Comparison of ENCODE assay signal across 2 cellular contexts in genomic region chr20:37564016-37564387, GRCh38.
TF ChIP-seq lines count a peak whose summit lies in the region.

No MANE protein-coding gene starts in this region.

TF ChIP-seq in IMR-90, 13 proteins besides CTCF, POLR2A, EP300 and RAD21:
- TF ChIP-seq SMC3 (IDR thresholded peaks at IDR 0.05; ENCODE audit: low read depth, low read length) (no peak), NFE2L2 (IDR thresholded peaks at IDR 0.05; ENCODE audit: low read depth, low read length) (no peak), CEBPB (IDR thresholded peaks at IDR 0.05; ENCODE audit: low read depth, low read length) (no peak), MAZ (IDR thresholded peaks at IDR 0.05; ENCODE audit: borderline replicate concordance, low read depth, low read length) (no peak), RFX5 (IDR thresholded peaks at IDR 0.05; ENCODE audit: low read depth, low read length) (no peak), MXI1 (IDR thresholded peaks at IDR 0.05; ENCODE audit: borderline replicate concordance, low read depth, low read length) (no peak), RCOR1 (IDR thresholded peaks at IDR 0.05; ENCODE audit: insufficient replicate concordance, low read length) (no peak), BHLHE40 (IDR thresholded peaks at IDR 0.05; ENCODE audit: low read depth, low read length) (no peak), FOS (IDR thresholded peaks at IDR 0.05; ENCODE audit: low read depth, low read length) (no peak), USF2 (IDR thresholded peaks at IDR 0.05; ENCODE audit: low read depth, low read length) (no peak), MAFK (IDR thresholded peaks at IDR 0.05; ENCODE audit: low read depth, low read length) (no peak), CHD1 (IDR thresholded peaks at IDR 0.05; ENCODE audit: low read depth, low read length) (no peak)
- TF ChIP-seq, protein P1, sequence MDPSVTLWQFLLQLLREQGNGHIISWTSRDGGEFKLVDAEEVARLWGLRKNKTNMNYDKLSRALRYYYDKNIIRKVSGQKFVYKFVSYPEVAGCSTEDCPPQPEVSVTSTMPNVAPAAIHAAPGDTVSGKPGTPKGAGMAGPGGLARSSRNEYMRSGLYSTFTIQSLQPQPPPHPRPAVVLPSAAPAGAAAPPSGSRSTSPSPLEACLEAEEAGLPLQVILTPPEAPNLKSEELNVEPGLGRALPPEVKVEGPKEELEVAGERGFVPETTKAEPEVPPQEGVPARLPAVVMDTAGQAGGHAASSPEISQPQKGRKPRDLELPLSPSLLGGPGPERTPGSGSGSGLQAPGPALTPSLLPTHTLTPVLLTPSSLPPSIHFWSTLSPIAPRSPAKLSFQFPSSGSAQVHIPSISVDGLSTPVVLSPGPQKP (IDR thresholded peaks at IDR 0.05; ENCODE audit: borderline replicate concordance, low read depth, low read length): no peak
TF ChIP-seq in IMR-90: peak in this region for 0.

TF ChIP-seq in GM12878, 131 proteins besides CTCF, POLR2A, EP300 and RAD21:
- TF ChIP-seq EZH2 (IDR thresholded peaks at IDR 0.05; ENCODE audit: borderline replicate concordance, control insufficient read depth, low read depth, low read length) (no peak), CBX5 (IDR thresholded peaks at IDR 0.05; ENCODE audit: low read depth) (no peak), EED (IDR thresholded peaks at IDR 0.05; ENCODE audit: low read depth) (no peak), ETV6 (conservative IDR thresholded peaks at IDR 0.05 in 1 of 2, IDR thresholded peaks at IDR 0.05 in 1 of 2; ENCODE audit: borderline replicate concordance in 1 of 2, low read depth in 1 of 2) (no peak), SMAD5 (IDR thresholded peaks at IDR 0.05; ENCODE audit: low read depth) (no peak), EGR1 (IDR thresholded peaks at IDR 0.05; ENCODE audit: borderline replicate concordance in 1 of 2, low read depth in 2 of 2, low read length in 2 of 2) (no peak)
- TF ChIP-seq, protein P2, sequence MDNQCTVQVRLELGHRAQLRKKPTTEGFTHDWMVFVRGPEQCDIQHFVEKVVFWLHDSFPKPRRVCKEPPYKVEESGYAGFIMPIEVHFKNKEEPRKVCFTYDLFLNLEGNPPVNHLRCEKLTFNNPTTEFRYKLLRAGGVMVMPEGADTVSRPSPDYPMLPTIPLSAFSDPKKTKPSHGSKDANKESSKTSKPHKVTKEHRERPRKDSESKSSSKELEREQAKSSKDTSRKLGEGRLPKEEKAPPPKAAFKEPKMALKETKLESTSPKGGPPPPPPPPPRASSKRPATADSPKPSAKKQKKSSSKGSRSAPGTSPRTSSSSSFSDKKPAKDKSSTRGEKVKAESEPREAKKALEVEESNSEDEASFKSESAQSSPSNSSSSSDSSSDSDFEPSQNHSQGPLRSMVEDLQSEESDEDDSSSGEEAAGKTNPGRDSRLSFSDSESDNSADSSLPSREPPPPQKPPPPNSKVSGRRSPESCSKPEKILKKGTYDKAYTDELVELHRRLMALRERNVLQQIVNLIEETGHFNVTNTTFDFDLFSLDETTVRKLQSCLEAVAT (IDR thresholded peaks at IDR 0.05): no peak
